9 cellular contexts compared by ENCODE assay signal in genomic region chr3:169241928-169242751, GRCh38.
DNase-seq lines count a peak whose midpoint lies in the region; ATAC-seq, FAIRE-seq and TF ChIP-seq lines count a peak whose summit lies in the region.
"Had no signal": no experiment of that assay in that cellular context is flagged by ENCODE, and none has a peak within 500 bp of the region (broad histone marks: within the 10 kb centered on the region; RNA-seq: fewer than 3 reads in every experiment).

No MANE protein-coding gene starts in this region.

- no peak for TF ChIP-seq POLR2A in A549 (IDR thresholded peaks at IDR 0.05; ENCODE audit: low read length)
- TF ChIP-seq POLR2A in GM12892 (IDR thresholded peaks at IDR 0.05; ENCODE audit: low read depth, low read length), result no peak

- WGBS in A549 (ENCODE audit: missing lambda C conversion rate), result 5% methylated on average over 19 of the region's 19 CpGs

- ATAC-seq in A549, result peak; percentile 68 to 70
- ATAC-seq in HG02870 (IDR thresholded peaks at IDR 0.05; ENCODE audit: unreplicated experiment), result no peak
- no peak for ATAC-seq in GM21723 (IDR thresholded peaks at IDR 0.05; ENCODE audit: unreplicated experiment)

- H3K4me3 ChIP-seq in A549 (peak overlapping the region; percentile 22), fibroblast of mammary gland (ENCODE audit: control insufficient read depth, low read depth, low read length) (peak overlapping the region; percentile 22)

- no peak for FAIRE-seq in A549 (lab: Jason Lieb, UNC)
- FAIRE-seq in GM12892 (lab: Jason Lieb, UNC), result no peak

- CTCF ChIA-PET in A549 (lab: Yijun Ruan, JAX), result no interaction called here

- TF ChIP-seq RAD21 in A549 (conservative IDR thresholded peaks at IDR 0.05 in 1 of 2, IDR thresholded peaks at IDR 0.05 in 1 of 2), result no peak

- DNase-seq in A549 (ENCODE audit: low read depth in 1 of 2, low spot score in 1 of 2) (no peak), NCI-H69 (lab: John Stamatoyannopoulos, UW) (peak; percentile 13), fibroblast of mammary gland (ENCODE audit: low read depth) (peak; percentile 11), myocyte (ENCODE audit: low read depth) (peak; percentile 24), germinal center (ENCODE audit: low spot score) (no peak), GM12892 (ENCODE audit: insufficient read length) (no peak)

- H3K4me2 ChIP-seq in A549, result peak overlapping the region; percentile 38

- no peaks in the 10 kb centered on the region for H3K4me1 ChIP-seq in A549

- no peak overlapping the region for H3K27ac ChIP-seq in A549
- H3K27ac ChIP-seq: C4-2B had no signal

- H3K9me3 ChIP-seq in A549, result no peaks in the 10 kb centered on the region

- POLR2A ChIA-PET in A549 (lab: Yijun Ruan, JAX), result no interaction called here

- no peak for TF ChIP-seq EP300 in A549 (IDR thresholded peaks at IDR 0.05)

- TF ChIP-seq CTCF in A549 (IDR thresholded peaks at IDR 0.05) (no peak), fibroblast of mammary gland (conservative IDR thresholded peaks at IDR 0.05; ENCODE audit: control insufficient read depth, insufficient read depth, low read depth, low read length) (no peak)

TF ChIP-seq in A549, 52 proteins besides CTCF, POLR2A, EP300 and RAD21:
- TF ChIP-seq ATOH8 (CRISPR knock-in tag; IDR thresholded peaks at IDR 0.05; ENCODE audit: low read depth) (no peak), RCOR1 (IDR thresholded peaks at IDR 0.05; ENCODE audit: low read depth, low read length) (no peak), JUNB (IDR thresholded peaks at IDR 0.05) (no peak), POLR2AphosphoS2 (conservative IDR thresholded peaks at IDR 0.05; ENCODE audit: low read length) (no peak), USF2 (IDR thresholded peaks at IDR 0.05) (no peak), PBX3 (IDR thresholded peaks at IDR 0.05) (no peak)

Comparison
In these comparisons a context has a peak if more than half of its experiments do, and no peak if none do; other contexts are left out.
1. ATAC-seq: peak in A549 (2 of 2); none in HG02870 (single experiment) and GM21723 (single experiment).
2. DNase-seq: peak in NCI-H69 (single experiment), fibroblast of mammary gland (single experiment) and myocyte (single experiment); none in A549 (0 of 2), germinal center (single experiment) and GM12892 (single experiment).